Comparison of ENCODE assay signal across 12 cellular contexts in the genomic region with DNA sequence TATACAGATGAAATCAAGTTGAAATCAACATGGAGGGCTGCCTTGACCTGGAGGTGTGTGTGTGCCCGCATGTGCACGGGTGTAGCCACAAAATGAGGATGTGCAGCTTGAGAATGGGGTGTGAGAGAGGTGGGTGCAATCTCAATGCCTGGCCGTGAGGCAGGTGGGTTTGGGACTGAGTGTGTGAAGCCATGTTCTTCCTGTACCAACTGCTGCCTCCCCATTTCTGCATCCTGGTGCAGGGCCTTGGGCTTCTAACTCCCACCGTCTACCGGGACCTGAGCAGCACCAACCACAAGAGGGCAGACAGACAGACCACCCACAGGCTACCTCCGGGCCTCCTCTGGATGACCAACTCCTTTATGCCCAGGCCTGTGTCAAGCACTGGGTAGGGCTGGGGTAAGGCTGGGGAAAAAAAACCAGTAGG.
A peak's percentile ranks its signal among the peaks of the same experiment; 100 is the strongest.
DNase-seq lines count a peak whose midpoint lies in the region; ATAC-seq and TF ChIP-seq lines count a peak whose summit lies in the region.
"Had no signal": no experiment of that assay in that cellular context is flagged by ENCODE, and none has a peak within 500 bp of the region (broad histone marks: within the 10 kb centered on the region; RNA-seq: fewer than 3 reads in every experiment).

No MANE protein-coding gene starts in this region.

- peak; percentile 65 for TF ChIP-seq CTCF in BE2C (IDR thresholded peaks at IDR 0.05; ENCODE audit: low read depth, low read length)
- TF ChIP-seq CTCF in GM13977 (IDR thresholded peaks at IDR 0.05; ENCODE audit: extremely low read depth, insufficient read depth, missing control alignments), result peak; percentile 23
- TF ChIP-seq CTCF in glutamatergic neuron (IDR thresholded peaks at IDR 0.05; ENCODE audit: partially characterized antibody, unreplicated experiment), result no peak
- no peak for TF ChIP-seq CTCF in ovary (IDR thresholded peaks at IDR 0.05)

- peak overlapping the region; percentile 52 for H3K27ac Mint-ChIP-seq in glutamatergic neuron (ENCODE audit: unreplicated experiment)

- peaks cover 7% of the 10 kb centered on the region for H3K36me3 Mint-ChIP-seq in glutamatergic neuron (ENCODE audit: unreplicated experiment)

- no peak overlapping the region for H3K4me3 Mint-ChIP-seq in glutamatergic neuron (ENCODE audit: unreplicated experiment)

- no peak for TF ChIP-seq POLR2A in ovary (IDR thresholded peaks at IDR 0.05)

- TF ChIP-seq EP300 in ovary (IDR thresholded peaks at IDR 0.05), result no peak

- no peaks in the 10 kb centered on the region for H3K27me3 ChIP-seq in BE2C
- H3K27me3 ChIP-seq in ovary, result no peaks in the 10 kb centered on the region
- H3K27me3 ChIP-seq: testis had no signal

- H3K27me3 Mint-ChIP-seq in glutamatergic neuron (ENCODE audit: unreplicated experiment), result peaks cover 8% of the 10 kb centered on the region

- H3K4me1 ChIP-seq in BE2C (peaks cover 37% of the 10 kb centered on the region), ovary (ENCODE audit: insufficient read depth) (peaks cover 8% of the 10 kb centered on the region)

- DNase-seq in BE2C (peak; percentile 55), GM13977 (ENCODE audit: low spot score) (no peak), SW480 (ENCODE audit: low spot score) (peak; percentile 42), glutamatergic neuron (no peak), activated gamma-delta T cell (lab: John Stamatoyannopoulos, UW) (no peak), D341Med (ENCODE audit: low spot score) (no peak), ovary (no peak)
- DNase-seq: NCI-H2081 treated with DMSO at 0.1 percent for 48 hours had no signal

- in situ Hi-C loops in GM13977 (cut with MboI; ENCODE audit: low pct_unique_long_range_greater_than_20kb, low sequenced_read_pairs, unreplicated experiment), result no loop called here

- H3K4me1 Mint-ChIP-seq in glutamatergic neuron (ENCODE audit: low read depth, unreplicated experiment), result peaks cover 29% of the 10 kb centered on the region

- H3K36me3 ChIP-seq in BE2C, result no peaks in the 10 kb centered on the region
- H3K36me3 ChIP-seq in ovary, result no peaks in the 10 kb centered on the region

- H3K4me3 ChIP-seq in BE2C (ENCODE audit: low read depth, low read length), result no peak overlapping the region
- no peak overlapping the region for H3K4me3 ChIP-seq in ovary
- H3K4me3 ChIP-seq: lung, testis had no signal

- H3K9me3 Mint-ChIP-seq in glutamatergic neuron (ENCODE audit: unreplicated experiment), result no peaks in the 10 kb centered on the region

- H3K27ac ChIP-seq in ovary, result no peak overlapping the region
- H3K27ac ChIP-seq: epithelial cell of prostate, testis had no signal

- ATAC-seq in GM21423 (IDR thresholded peaks at IDR 0.05; ENCODE audit: unreplicated experiment), result no peak

- intact Hi-C loops in ovary (cut with DNase I), result loop anchor here in 2 of 4 donors (10.0 kb wide), 3 partner anchors 165 to 775 kb away; a partner anchor contains a TSS

- WGBS in ovary, 3 donors, result 74 to 83% (median 76%) methylated on average over 6 of the region's 6 CpGs

- no peaks in the 10 kb centered on the region for H3K9me3 ChIP-seq in BE2C
- no peaks in the 10 kb centered on the region for H3K9me3 ChIP-seq in ovary
- H3K9me3 ChIP-seq: testis had no signal

Comparison
In these comparisons a context has a peak if more than half of its experiments do, and no peak if none do; other contexts are left out.
1. DNase-seq: peak in BE2C (single experiment) and SW480 (single experiment); none in GM13977 (single experiment), glutamatergic neuron (single experiment), activated gamma-delta T cell (single experiment), D341Med (single experiment) and ovary (0 of 5).
2. CTCF ChIP-seq: peak in BE2C (single experiment) and GM13977 (single experiment); none in glutamatergic neuron (single experiment) and ovary (0 of 3).